11 cellular contexts compared by ENCODE assay signal in the genomic region with DNA sequence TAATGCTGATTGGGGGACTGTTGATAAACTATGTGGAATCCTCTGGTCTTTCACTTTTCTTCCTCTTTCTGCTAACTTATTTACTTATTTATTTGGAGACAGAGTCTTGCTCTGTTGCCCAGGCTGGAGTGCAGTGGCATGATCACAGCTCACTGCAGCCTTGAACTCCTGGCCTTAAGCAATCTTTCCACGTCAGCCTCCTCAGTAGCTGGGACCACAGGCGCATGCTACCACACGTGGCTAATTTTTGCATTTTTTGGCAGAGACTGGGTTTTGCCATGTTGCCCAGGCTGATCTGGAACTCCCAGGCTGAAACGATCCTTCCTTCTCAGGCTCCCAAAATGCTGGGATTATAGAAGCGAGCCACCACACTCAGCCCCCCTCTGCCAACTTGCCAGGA.
"Had no signal": no experiment of that assay in that cellular context is flagged by ENCODE, and none has a peak within 500 bp of the region (broad histone marks: within the 10 kb centered on the region; RNA-seq: fewer than 3 reads in every experiment).

No MANE protein-coding gene starts in this region.

- H3K36me3 ChIP-seq: WERI-Rb-1 had no signal

- H3K27me3 Mint-ChIP-seq: brain had no signal

- H3K4me1 Mint-ChIP-seq: brain had no signal

- H3K9me3 ChIP-seq: SJCRH30 had no signal

- H3K27me3 ChIP-seq: SJCRH30 had no signal

- H3K9me3 Mint-ChIP-seq: brain, mesothelial cell of epicardium had no signal

- H3K4me3 ChIP-seq: SJCRH30, skin epidermis had no signal

- H3K4me1 ChIP-seq: SJCRH30 had no signal

- H3K4me3 Mint-ChIP-seq: brain, mesothelial cell of epicardium had no signal

- H3K27ac ChIP-seq: SJCRH30, skin epidermis, WERI-Rb-1 had no signal

- DNase-seq: activated CD4-positive, alpha-beta T cell treated with anti-CD3 and anti-CD28 coated beads for 4 hours; activated gamma-delta T cell; amygdala; hippocampal formation; posterior cingulate gyrus; SJCRH30; trophoblast cell; WERI-Rb-1 had no signal

- H3K27ac Mint-ChIP-seq: brain, mesothelial cell of epicardium had no signal
